Comparison of ENCODE assay signal across 8 cellular contexts in the genomic region with DNA sequence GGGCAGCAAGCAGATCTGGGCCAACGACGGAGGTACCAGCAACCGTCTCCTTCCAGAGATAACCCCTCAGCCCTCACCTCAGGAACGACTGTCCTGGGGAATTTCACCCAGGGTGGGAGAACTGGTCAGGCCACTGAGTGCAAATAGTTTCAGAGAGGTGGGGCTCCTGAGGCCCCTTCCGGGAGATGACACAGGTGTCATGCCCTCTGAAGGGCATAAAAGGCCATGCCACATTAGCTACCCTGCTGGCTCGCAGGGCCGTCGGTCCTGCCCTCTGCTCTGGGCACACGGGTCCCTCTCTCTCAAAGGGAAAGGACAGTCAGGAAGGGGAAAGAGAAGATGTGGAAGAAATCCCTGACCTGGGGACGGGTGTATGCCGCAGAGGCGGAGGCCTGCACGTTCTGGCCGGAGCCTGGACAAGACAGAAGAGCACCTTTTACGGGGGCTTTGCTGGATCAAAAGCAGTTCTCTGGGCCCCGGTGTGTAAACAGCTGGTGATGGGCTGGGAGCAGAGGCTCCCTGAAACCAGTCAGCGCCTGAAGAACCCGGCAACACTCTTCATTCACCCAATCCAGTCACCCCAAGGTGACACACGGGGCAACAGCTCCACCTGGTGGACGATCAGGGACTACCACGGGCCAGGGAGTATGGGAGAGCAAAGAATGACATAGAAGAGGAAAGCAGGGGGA. TPM values are rescaled to one million over a fixed set of nuclear protein-coding genes. Genes with fewer than 3 reads are reported as not detected.
DNase-seq lines count a peak whose midpoint lies in the region; ATAC-seq lines count a peak whose summit lies in the region.

No MANE protein-coding gene starts in this region.

- no peaks in the 10 kb centered on the region for H3K27me3 Mint-ChIP-seq in CD4-positive, alpha-beta memory T cell
- H3K27me3 Mint-ChIP-seq in activated T-helper 2 cell treated with anti-CD3 and anti-CD28 coated beads, Interferon-gamma antibody, Interleukin-2, Interleukin-4, amounts not matched to agents 10 μg/mL and 5 μg/mL and 100 μg/mL, durations not matched to agents 14 hours and 24 hours and 36 hours (ENCODE audit: low read depth): no peaks in the 10 kb centered on the region

- no peaks in the 10 kb centered on the region for H3K9me3 ChIP-seq in CD4-positive, alpha-beta memory T cell (ENCODE audit: control insufficient read depth in 1 of 2, low read length in 2 of 2)
- H3K9me3 ChIP-seq in neuron (ENCODE audit: low read length): no peaks in the 10 kb centered on the region

- H3K4me1 Mint-ChIP-seq in CD4-positive, alpha-beta memory T cell: peaks cover 42 to 92% (median 62%) of the 10 kb centered on the region in 4 donors
- H3K4me1 Mint-ChIP-seq in activated T-helper 2 cell treated with anti-CD3 and anti-CD28 coated beads, Interferon-gamma antibody, Interleukin-2, Interleukin-4, amounts not matched to agents 10 μg/mL and 5 μg/mL and 100 μg/mL, durations not matched to agents 14 hours and 24 hours and 36 hours (ENCODE audit: low read depth): peaks cover 75% of the 10 kb centered on the region

- peak overlapping the region in 1 of 2 donors; percentile 49 for H3K4me3 ChIP-seq in CD4-positive, alpha-beta memory T cell (ENCODE audit: low read length in 2 of 2)
- no peak overlapping the region for H3K4me3 ChIP-seq in neuron (ENCODE audit: low read length)

- H3K9me3 Mint-ChIP-seq in CD4-positive, alpha-beta memory T cell: peaks cover 0 to 1% (median 0%) of the 10 kb centered on the region in 8 donors
- no peaks in the 10 kb centered on the region for H3K9me3 Mint-ChIP-seq in activated T-helper 2 cell treated with anti-CD3 and anti-CD28 coated beads, Interferon-gamma antibody, Interleukin-2, Interleukin-4, amounts not matched to agents 10 μg/mL and 5 μg/mL and 100 μg/mL, durations not matched to agents 14 hours and 24 hours and 36 hours

- POLR2A ChIA-PET in CD4-positive, alpha-beta memory T cell (lab: Charles Lee; ENCODE audit: partially characterized antibody): interaction anchor here (0.9 to 12.8 kb wide), 15 partner anchors 14 to 885 kb away, joined by 3 to 280 read pairs (median 6); a partner anchor contains a TSS

- peak overlapping the region; percentile 57 for H3K27ac ChIP-seq in CD4-positive, alpha-beta memory T cell (ENCODE audit: low read depth, low read length)
- peak overlapping the region; percentile 4 for H3K27ac ChIP-seq in substantia nigra (ENCODE audit: low read depth, low read length, poor library complexity, severe bottlenecking)

- H3K4me3 Mint-ChIP-seq in CD4-positive, alpha-beta memory T cell: peak overlapping the region; percentile 81 to 97 (median 86)
- H3K4me3 Mint-ChIP-seq in activated T-helper 2 cell treated with anti-CD3 and anti-CD28 coated beads, Interferon-gamma antibody, Interleukin-2, Interleukin-4, amounts not matched to agents 10 μg/mL and 5 μg/mL and 100 μg/mL, durations not matched to agents 14 hours and 24 hours and 36 hours (ENCODE audit: low read depth): peak overlapping the region; percentile 66

- peaks cover 5% of the 10 kb centered on the region for H3K36me3 ChIP-seq in CD4-positive, alpha-beta memory T cell (ENCODE audit: insufficient read depth, low read length)
- no peaks in the 10 kb centered on the region for H3K36me3 ChIP-seq in neuron (ENCODE audit: insufficient read depth, low read length)

- intact Hi-C loops in CD4-positive, alpha-beta memory T cell (cut with micrococcal nuclease): loop anchor here (1.0 to 10.0 kb wide), 10 partner anchors 62 to 264 kb away; a partner anchor contains a TSS
- intact Hi-C loops in activated T-helper 2 cell treated with anti-CD3 and anti-CD28 coated beads, Interferon-gamma antibody, Interleukin-2, Interleukin-4, amounts not matched to agents 10 μg/mL and 5 μg/mL and 100 μg/mL, durations not matched to agents 14 hours and 24 hours and 36 hours (cut with micrococcal nuclease): loop anchor here (1.0 to 5.0 kb wide), 7 partner anchors 37 to 264 kb away; a partner anchor contains a TSS

- no peaks in the 10 kb centered on the region for H3K27me3 ChIP-seq in CD4-positive, alpha-beta memory T cell (ENCODE audit: insufficient read depth, low read length)
- H3K27me3 ChIP-seq in neuron (ENCODE audit: insufficient read depth, low read length): peaks cover 20% of the 10 kb centered on the region

- peak overlapping the region; percentile 29 for H2AFZ ChIP-seq in neuron (ENCODE audit: low read depth, low read length)

- ATAC-seq in GM21528 (IDR thresholded peaks at IDR 0.05; ENCODE audit: low FRiP score, unreplicated experiment): peak; percentile 44

- peaks cover 76% of the 10 kb centered on the region for H3K4me1 ChIP-seq in CD4-positive, alpha-beta memory T cell (ENCODE audit: insufficient read depth, low read length)
- peaks cover 33% of the 10 kb centered on the region for H3K4me1 ChIP-seq in neuron (ENCODE audit: insufficient read depth, low read length)

- peak; percentile 86 to 90 (median 89) for DNase-seq in CD4-positive, alpha-beta memory T cell
- DNase-seq in M059J (ENCODE audit: low read depth) (peak; percentile 86), SHP77 (lab: John Stamatoyannopoulos, UW) (peak; percentile 59 to 67), fibroblast of the conjunctiva (ENCODE audit: low read depth) (peak; percentile 75), substantia nigra (lab: John Stamatoyannopoulos, UW) (peak in 48 of 49 donors; percentile 33 to 91 (median 80))
- peak; percentile 85 for DNase-seq in activated T-helper 2 cell treated with anti-CD3 and anti-CD28 coated beads, Interferon-gamma antibody, Interleukin-2, Interleukin-4, amounts not matched to agents 10 μg/mL and 5 μg/mL and 100 μg/mL, durations not matched to agents 14 hours and 24 hours and 36 hours (ENCODE audit: low spot score)

- CTCF ChIA-PET in CD4-positive, alpha-beta memory T cell (lab: Charles Lee; ENCODE audit: partially characterized antibody): interaction anchor here (0.6 to 15.3 kb wide), 36 partner anchors 8 to 310 kb away, joined by 3 to 178 read pairs (median 7); a partner anchor contains a TSS

- H3K27ac Mint-ChIP-seq in CD4-positive, alpha-beta memory T cell: peak overlapping the region; percentile 57 to 98 (median 90)
- peak overlapping the region; percentile 66 for H3K27ac Mint-ChIP-seq in activated T-helper 2 cell treated with anti-CD3 and anti-CD28 coated beads, Interferon-gamma antibody, Interleukin-2, Interleukin-4, amounts not matched to agents 10 μg/mL and 5 μg/mL and 100 μg/mL, durations not matched to agents 14 hours and 24 hours and 36 hours

- H3K36me3 Mint-ChIP-seq in CD4-positive, alpha-beta memory T cell: peaks cover 38 to 66% of the 10 kb centered on the region in 2 donors
- H3K36me3 Mint-ChIP-seq in activated T-helper 2 cell treated with anti-CD3 and anti-CD28 coated beads, Interferon-gamma antibody, Interleukin-2, Interleukin-4, amounts not matched to agents 10 μg/mL and 5 μg/mL and 100 μg/mL, durations not matched to agents 14 hours and 24 hours and 36 hours (ENCODE audit: low read depth): no peaks in the 10 kb centered on the region

RNA-seq across cellular contexts. Expression of a gene that starts 6.4 kb away (rescaled TPM):
- 10 to 100 TPM; 39.1 to 40.9 TPM for total RNA-seq in CD4-positive, alpha-beta memory T cell
- 10 to 100 TPM; 10.3 to 19.3 TPM for polyA plus RNA-seq in CD4-positive, alpha-beta memory T cell
- 23.7 and 29.5 TPM in 2 replicates for total RNA-seq in M059J (2014; rRNA removed; shearing (Covaris generic))
- 38.8 and 41.9 TPM in 2 replicates for total RNA-seq in activated T-helper 2 cell treated with anti-CD3 and anti-CD28 coated beads, Interferon-gamma antibody, Interleukin-2, Interleukin-4, amounts not matched to agents 10 μg/mL and 5 μg/mL and 100 μg/mL, durations not matched to agents 14 hours and 24 hours and 36 hours
